ENCODE assay signal across 16 cellular contexts in the genomic region with DNA sequence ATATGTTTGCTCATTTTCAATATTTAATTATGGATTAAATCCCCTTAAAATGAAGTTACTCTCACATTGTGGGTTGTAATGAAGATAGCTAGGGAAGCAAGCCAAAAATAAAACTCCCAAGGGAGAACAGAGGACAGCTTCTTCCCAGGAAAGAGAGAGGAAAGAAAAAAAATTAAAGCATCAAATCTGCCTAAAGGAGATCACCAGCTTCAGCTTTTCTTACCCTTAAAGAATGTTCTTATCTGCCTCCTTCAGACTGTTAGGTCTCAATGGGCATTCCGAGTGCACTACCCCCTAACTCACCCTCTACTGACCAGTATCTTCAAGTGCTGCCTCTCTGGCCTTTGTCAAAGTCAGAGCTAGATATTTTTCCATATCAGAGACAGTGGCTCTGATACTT. TPM values are rescaled to one million over a fixed set of nuclear protein-coding genes. Genes with fewer than 3 reads are reported as not detected.
DNase-seq lines count a peak whose midpoint lies in the region; ATAC-seq and TF ChIP-seq lines count a peak whose summit lies in the region.
"Had no signal": no experiment of that assay in that cellular context is flagged by ENCODE, and none has a peak within 500 bp of the region (broad histone marks: within the 10 kb centered on the region; RNA-seq: fewer than 3 reads in every experiment).

No MANE protein-coding gene starts in this region.

- TF ChIP-seq CTCF in fibroblast of pulmonary artery (IDR thresholded peaks at IDR 0.05; ENCODE audit: low read length, missing control alignments), result no peak
- no peak for TF ChIP-seq CTCF in nephron (IDR thresholded peaks at IDR 0.05; ENCODE audit: unreplicated experiment in 3 of 3)

- H3K27me3 Mint-ChIP-seq in nephron (ENCODE audit: low read depth), result no peaks in the 10 kb centered on the region
- H3K27me3 Mint-ChIP-seq: B cell; naive thymus-derived CD4-positive, alpha-beta T cell; progenitor cell of endocrine pancreas had no signal

- H3K4me3 ChIP-seq in fibroblast of pulmonary artery (replicated peaks; ENCODE audit: low read depth, low read length), result no peak overlapping the region
- H3K4me3 ChIP-seq: coronary artery had no signal

- ATAC-seq in HG03432 (IDR thresholded peaks at IDR 0.05; ENCODE audit: unreplicated experiment), result no peak
- ATAC-seq: naive thymus-derived CD4-positive, alpha-beta T cell had no signal

- H3K4me1 Mint-ChIP-seq in nephron, result peaks cover 51% of the 10 kb centered on the region
- H3K4me1 Mint-ChIP-seq: B cell had no signal

- H3K27ac Mint-ChIP-seq in nephron, result peak overlapping the region; percentile 16 to 67 (median 32)
- H3K27ac Mint-ChIP-seq: activated T-helper 2 cell treated with anti-CD3 and anti-CD28 coated beads, Interferon-gamma antibody, Interleukin-2, Interleukin-4, amounts not matched to agents 10 μg/mL and 5 μg/mL and 100 μg/mL, durations not matched to agents 14 hours and 24 hours and 36 hours; B cell; progenitor cell of endocrine pancreas had no signal

- peak overlapping the region in 2 of 3 experiments; percentile 66 to 79 for H3K4me3 Mint-ChIP-seq in nephron
- H3K4me3 Mint-ChIP-seq: B cell; naive thymus-derived CD4-positive, alpha-beta T cell had no signal

- H3K36me3 Mint-ChIP-seq in nephron (ENCODE audit: low read depth), result no peaks in the 10 kb centered on the region

- DNase-seq in LHCN-M2 (ENCODE audit: low read depth) (peak; percentile 30), SK-N-DZ (ENCODE audit: low spot score) (peak; percentile 9), fibroblast of pulmonary artery (ENCODE audit: low read depth) (peak; percentile 25), NCI-H2196 treated with DMSO at 0.1 percent for 48 hours (lab: John Stamatoyannopoulos, UW; ENCODE audit: unreplicated experiment) (no peak), ecto neural progenitor cell (ENCODE audit: low spot score) (no peak)
- DNase-seq: amygdala; DMS53; hypothalamus; IMR-90; naive thymus-derived CD4-positive, alpha-beta T cell had no signal

- H3K9me3 Mint-ChIP-seq in nephron, result no peaks in the 10 kb centered on the region
- H3K9me3 Mint-ChIP-seq: activated T-helper 2 cell treated with anti-CD3 and anti-CD28 coated beads, Interferon-gamma antibody, Interleukin-2, Interleukin-4, amounts not matched to agents 10 μg/mL and 5 μg/mL and 100 μg/mL, durations not matched to agents 14 hours and 24 hours and 36 hours; naive thymus-derived CD4-positive, alpha-beta T cell had no signal

RNA-seq across cellular contexts. Expression of gene XPO4, which starts 55.2 kb away (rescaled TPM):
- total RNA-seq in LHCN-M2 (2014; rRNA removed), result 25.6 and 26.0 TPM in 2 replicates
- 3.3 TPM for polyA plus RNA-seq in LHCN-M2 (2012)
- 13.6 and 18.7 TPM in 2 replicates for polyA plus RNA-seq in SK-N-DZ (2014; cell fraction: cytosol; rRNA removed)
- 19.9 and 28.9 TPM in 2 replicates for polyA plus RNA-seq in SK-N-DZ (2014; cell fraction: nucleus; rRNA removed)

Comparison
In these comparisons a context has a peak if more than half of its experiments do, and no peak if none do; other contexts are left out.
1. DNase-seq: peak in LHCN-M2 (single experiment), SK-N-DZ (single experiment) and fibroblast of pulmonary artery (single experiment); none in NCI-H2196 treated with DMSO at 0.1 percent for 48 hours (single experiment) and ecto neural progenitor cell (single experiment).